26 cellular contexts compared by ENCODE assay signal in the genomic region with DNA sequence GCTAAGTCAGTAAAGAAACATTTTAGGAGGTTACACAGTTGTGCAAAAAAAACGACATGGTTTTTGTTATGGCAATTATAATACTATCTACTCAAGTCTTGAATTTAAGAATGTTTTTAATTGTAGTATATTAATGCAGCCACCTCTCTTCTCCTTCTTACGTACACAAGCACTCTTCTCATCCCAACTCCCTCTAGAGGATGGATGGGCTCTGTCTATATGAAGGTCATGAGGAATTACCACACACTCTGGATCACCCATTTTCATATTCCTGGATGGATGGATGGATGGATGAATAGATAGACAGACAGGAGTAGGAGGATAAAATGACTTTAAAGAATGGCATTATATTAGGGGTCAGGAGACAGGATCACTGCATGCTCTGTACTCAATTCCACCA.
DNase-seq lines count a peak whose midpoint lies in the region; ATAC-seq, FAIRE-seq and TF ChIP-seq lines count a peak whose summit lies in the region.
"Had no signal": no experiment of that assay in that cellular context is flagged by ENCODE, and none has a peak within 500 bp of the region (broad histone marks: within the 10 kb centered on the region; RNA-seq: fewer than 3 reads in every experiment).

No MANE protein-coding gene starts in this region.

- no peak overlapping the region for H3K4me2 ChIP-seq in K562 (ENCODE audit: insufficient read depth, low read length)

- FAIRE-seq in K562 (lab: Jason Lieb, UNC): no peak
- FAIRE-seq: RCC 7860 had no signal

- intact Hi-C loops in K562 (cut with micrococcal nuclease) (no loop called here), adrenal gland (cut with DNase I) (no loop called here)

- POLR2A ChIA-PET in HEK293 (lab: Yijun Ruan, JAX) (no interaction called here), K562 (lab: Yijun Ruan, JAX) (no interaction called here)

- BruUV-seq in K562 (replicated peaks; lab: Mats Ljungman, UMichigan): no TSS peak

- H3K27me3 ChIP-seq in BE2C (no peaks in the 10 kb centered on the region), K562 (ENCODE audit: control insufficient read depth in 2 of 2, insufficient read depth in 2 of 2, low read length in 2 of 2) (no peaks in the 10 kb centered on the region), adrenal gland (no peaks in the 10 kb centered on the region)
- H3K27me3 ChIP-seq: breast epithelium, SJSA1, transverse colon had no signal

- no peak for TF ChIP-seq EP300 in K562 (IDR thresholded peaks at IDR 0.05; ENCODE audit: low read length)

- H2AFZ ChIP-seq in K562 (ENCODE audit: low read depth, low read length): no peak overlapping the region

- H3K79me2 ChIP-seq in K562 (ENCODE audit: control insufficient read depth, insufficient read depth, low read length): peaks cover 11% of the 10 kb centered on the region; the same call in 2 of the 3 replicates

- CTCF ChIA-PET in HEK293 (lab: Yijun Ruan, JAX) (interaction anchor here (0.6 to 1.0 kb wide), 2 partner anchors 35 to 542 kb away, joined by 3 read pairs; no protein-coding TSS in a partner anchor), K562 (lab: Yijun Ruan, JAX; ENCODE audit: low intra/inter-chr PET ratio) (no interaction called here)

- H3K9me1 ChIP-seq in K562 (ENCODE audit: control insufficient read depth, insufficient read depth, low read length): no peaks in the 10 kb centered on the region

- H3K27ac ChIP-seq in HEK293 (ENCODE audit: extremely low read depth, low read depth, low read length) (no peak overlapping the region), K562 (ENCODE audit: extremely low read depth, low read depth, low read length) (no peak overlapping the region), adrenal gland (no peak overlapping the region)
- H3K27ac ChIP-seq: breast epithelium, SJSA1, transverse colon, WERI-Rb-1 had no signal

- TF ChIP-seq POLR2A in K562 (conservative IDR thresholded peaks at IDR 0.05): no peak
- TF ChIP-seq POLR2A in adrenal gland (IDR thresholded peaks at IDR 0.05): no peak

- in situ Hi-C loops in K562 (cut with MboI): no loop called here

- no peaks in the 10 kb centered on the region for H3K4me1 ChIP-seq in BE2C
- H3K4me1 ChIP-seq in HEK293 (ENCODE audit: control insufficient read depth, insufficient read depth, low read length): no peaks in the 10 kb centered on the region
- H3K4me1 ChIP-seq in K562 (replicated peaks in 1 of 2; ENCODE audit: control insufficient read depth in 2 of 2, insufficient read depth in 2 of 2, low read length in 2 of 2): peaks cover 0 to 9% of the 10 kb centered on the region in 2 experiments; a peak in 2 of 5 replicates
- H3K4me1 ChIP-seq in adrenal gland (replicated peaks in 1 of 2): no peaks in the 10 kb centered on the region
- H3K4me1 ChIP-seq: breast epithelium, SJSA1, transverse colon had no signal

- WGBS in K562 (ENCODE audit: insufficient coverage, low coverage, missing lambda C conversion rate): 54% methylated on average over 2 of the region's 2 CpGs
- WGBS in adrenal gland, 4 donors: 74 to 89% (median 84%) methylated on average over 2 of the region's 2 CpGs

- no peak overlapping the region for H3K9ac ChIP-seq in K562 (ENCODE audit: insufficient read depth in 1 of 2, low read depth in 2 of 2, low read length in 2 of 2)

- no peaks in the 10 kb centered on the region for H3K9me3 ChIP-seq in BE2C
- no peaks in the 10 kb centered on the region for H3K9me3 ChIP-seq in HEK293 (ENCODE audit: control insufficient read depth, insufficient read depth, low read depth, low read length)
- no peaks in the 10 kb centered on the region for H3K9me3 ChIP-seq in K562 (replicated peaks; ENCODE audit: control insufficient read depth, insufficient read depth, low read depth, low read length)
- no peaks in the 10 kb centered on the region for H3K9me3 ChIP-seq in adrenal gland (replicated peaks in 1 of 3)
- H3K9me3 ChIP-seq: breast epithelium, SJSA1, transverse colon had no signal

- TF ChIP-seq CTCF in BE2C (IDR thresholded peaks at IDR 0.05; ENCODE audit: low read depth, low read length) (peak; percentile 36; the same call in 1 of the 2 replicates), HEK293 (tag by site-specific recombination; IDR thresholded peaks at IDR 0.05) (no peak), K562 (IDR thresholded peaks at IDR 0.05 in 2 of 3, conservative IDR thresholded peaks at IDR 0.05 in 1 of 3; ENCODE audit: insufficient read depth in 2 of 3, low read depth in 1 of 3, low read length in 3 of 3) (peak in 1 of 3 experiments; percentile 6; a peak in 1 of 6 replicates), adrenal gland (IDR thresholded peaks at IDR 0.05) (no peak)

- H4K20me1 ChIP-seq in K562 (replicated peaks; ENCODE audit: control insufficient read depth, insufficient read depth, low read length): no peaks in the 10 kb centered on the region

- H3K4me3 ChIP-seq in BE2C (ENCODE audit: low read depth, low read length) (no peak overlapping the region), HEK293 (ENCODE audit: low read depth, low read length) (no peak overlapping the region), K562 (no peak overlapping the region), adrenal gland (no peak overlapping the region)
- H3K4me3 ChIP-seq: breast epithelium, SJSA1, transverse colon had no signal

- H3K36me3 ChIP-seq in BE2C (no peaks in the 10 kb centered on the region), HEK293 (ENCODE audit: control insufficient read depth in 2 of 2, insufficient read depth in 1 of 2, low read length in 2 of 2) (no peaks in the 10 kb centered on the region), K562 (ENCODE audit: control insufficient read depth, insufficient read depth, low read length) (peaks cover 9% of the 10 kb centered on the region; the same call in 2 of the 3 replicates), adrenal gland (replicated peaks in 1 of 2) (no peaks in the 10 kb centered on the region)
- H3K36me3 ChIP-seq: breast epithelium, SJSA1, transverse colon, WERI-Rb-1 had no signal

- TF ChIP-seq RAD21 in K562 (CRISPR knock-in tag; conservative IDR thresholded peaks at IDR 0.05 in 1 of 2, IDR thresholded peaks at IDR 0.05 in 1 of 2): no peak

- peak; percentile 29; the same call in 1 of the 3 replicates for ATAC-seq in K562
- no peak for ATAC-seq in GM21528 (IDR thresholded peaks at IDR 0.05; ENCODE audit: low FRiP score, unreplicated experiment)
- ATAC-seq in HG03175 (IDR thresholded peaks at IDR 0.05; ENCODE audit: unreplicated experiment): no peak
- ATAC-seq: naive thymus-derived CD4-positive, alpha-beta T cell; stimulated activated effector memory CD8-positive, alpha-beta T cell treated with anti-CD3 and anti-CD28 coated beads, Interleukin-12 subunit alpha, Interleukin-12 subunit beta, amount 100 ng/mL, for 72 hours had no signal

- DNase-seq in BE2C: no peak
- no peak for DNase-seq in K562 (ENCODE audit: extremely low read depth in 1 of 4, low spot score in 3 of 4)
- DNase-seq in iris pigment epithelial cell (ENCODE audit: low read depth): peak; percentile 7
- DNase-seq in adrenal gland: no peak
- DNase-seq: activated CD4-positive, alpha-beta T cell treated with anti-CD3 and anti-CD28 coated beads for 48 hours; activated naive CD4-positive, alpha-beta T cell treated with anti-CD3 and anti-CD28 coated beads, Interleukin-2, amount 50 U/mL, for 16 hours; C1 segment of cervical spinal cord; DMS79; GDM1; glutamatergic neuron; islet precursor cell; naive thymus-derived CD4-positive, alpha-beta T cell; NCI-H1436 treated with DMSO at 0.1 percent for 48 hours; NCI-H2081 treated with DMSO at 0.1 percent for 48 hours; NCI-H446; NCI-H748 treated with DMSO at 0.1 percent for 48 hours; T1000; transverse colon; WERI-Rb-1 had no signal

TF ChIP-seq in HEK293, 187 proteins besides CTCF, POLR2A, EP300 and RAD21:
- TF ChIP-seq, protein P1, sequence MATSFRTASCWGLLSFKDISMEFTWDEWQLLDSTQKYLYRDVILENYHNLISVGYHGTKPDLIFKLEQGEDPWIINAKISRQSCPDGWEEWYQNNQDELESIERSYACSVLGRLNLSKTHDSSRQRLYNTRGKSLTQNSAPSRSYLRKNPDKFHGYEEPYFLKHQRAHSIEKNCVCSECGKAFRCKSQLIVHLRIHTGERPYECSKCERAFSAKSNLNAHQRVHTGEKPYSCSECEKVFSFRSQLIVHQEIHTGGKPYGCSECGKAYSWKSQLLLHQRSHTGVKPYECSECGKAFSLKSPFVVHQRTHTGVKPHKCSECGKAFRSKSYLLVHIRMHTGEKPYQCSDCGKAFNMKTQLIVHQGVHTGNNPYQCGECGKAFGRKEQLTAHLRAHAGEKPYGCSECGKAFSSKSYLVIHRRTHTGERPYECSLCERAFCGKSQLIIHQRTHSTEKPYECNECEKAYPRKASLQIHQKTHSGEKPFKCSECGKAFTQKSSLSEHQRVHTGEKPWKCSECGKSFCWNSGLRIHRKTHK (tag by site-specific recombination; IDR thresholded peaks at IDR 0.05): no peak
- no peak for TF ChIP-seq ZNF776 (tag by site-specific recombination; IDR thresholded peaks at IDR 0.05; ENCODE audit: borderline replicate concordance)
- TF ChIP-seq ZNF585B (tag by site-specific recombination; IDR thresholded peaks at IDR 0.05): peak; percentile 36

TF ChIP-seq in K562, 482 proteins besides CTCF, POLR2A, EP300 and RAD21 (continues in another document):
- TF ChIP-seq, protein P2, sequence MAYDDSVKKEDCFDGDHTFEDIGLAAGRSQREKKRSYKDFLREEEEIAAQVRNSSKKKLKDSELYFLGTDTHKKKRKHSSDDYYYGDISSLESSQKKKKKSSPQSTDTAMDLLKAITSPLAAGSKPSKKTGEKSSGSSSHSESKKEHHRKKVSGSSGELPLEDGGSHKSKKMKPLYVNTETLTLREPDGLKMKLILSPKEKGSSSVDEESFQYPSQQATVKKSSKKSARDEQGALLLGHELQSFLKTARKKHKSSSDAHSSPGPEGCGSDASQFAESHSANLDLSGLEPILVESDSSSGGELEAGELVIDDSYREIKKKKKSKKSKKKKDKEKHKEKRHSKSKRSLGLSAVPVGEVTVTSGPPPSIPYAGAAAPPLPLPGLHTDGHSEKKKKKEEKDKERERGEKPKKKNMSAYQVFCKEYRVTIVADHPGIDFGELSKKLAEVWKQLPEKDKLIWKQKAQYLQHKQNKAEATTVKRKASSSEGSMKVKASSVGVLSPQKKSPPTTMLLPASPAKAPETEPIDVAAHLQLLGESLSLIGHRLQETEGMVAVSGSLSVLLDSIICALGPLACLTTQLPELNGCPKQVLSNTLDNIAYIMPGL (CRISPR knock-in tag; IDR thresholded peaks at IDR 0.05): no peak
